8 cellular contexts compared by ENCODE assay signal in genomic region chr17:78722101-78722761, GRCh38. TPM values are rescaled to one million over a fixed set of nuclear protein-coding genes. Genes with fewer than 3 reads are reported as not detected.
DNase-seq lines count a peak whose midpoint lies in the region; ATAC-seq, FAIRE-seq and TF ChIP-seq lines count a peak whose summit lies in the region.

No MANE protein-coding gene starts in this region.

- H3K27me3 Mint-ChIP-seq in activated naive CD8-positive, alpha-beta T cell treated with anti-CD3 and anti-CD28 coated beads for 36 hours: no peaks in the 10 kb centered on the region

- no peak overlapping the region for H3K27ac ChIP-seq in HepG2 (ENCODE audit: extremely low read length, insufficient read depth, low read length)
- no peak overlapping the region for H3K27ac ChIP-seq in right lobe of liver
- H3K27ac ChIP-seq in aorta (ENCODE audit: low read depth in 1 of 2, low read length in 2 of 2): no peak overlapping the region

- TF ChIP-seq EP300 in HepG2 (IDR thresholded peaks at IDR 0.05; ENCODE audit: low read depth in 2 of 2, low read length in 2 of 2) (no peak), HepG2 (CRISPR knock-in tag; IDR thresholded peaks at IDR 0.05; ENCODE audit: borderline replicate concordance) (no peak)

- WGBS in HepG2 (ENCODE audit: low lambda C conversion rate): 91% methylated on average over 9 of the region's 9 CpGs
- 69% methylated on average over 5 of the region's 9 CpGs for WGBS in right lobe of liver (ENCODE audit: insufficient coverage, low coverage, low lambda C conversion rate, missing lambda C conversion rate)
- 50 to 67% methylated on average over 9 of the region's 9 CpGs for WGBS in aorta, 2 donors

- BruUV-seq in HepG2 (replicated peaks; lab: Mats Ljungman, UMichigan): no TSS peak

- H3K4me1 ChIP-seq in HepG2 (ENCODE audit: insufficient read depth, low read length) (peaks cover 80% of the 10 kb centered on the region), right lobe of liver (peaks cover 0 to 74% (median 18%) of the 10 kb centered on the region in 4 donors), aorta (ENCODE audit: control insufficient read depth in 1 of 2, insufficient read depth in 2 of 2, low read length in 2 of 2) (no peaks in the 10 kb centered on the region)

- no peaks in the 10 kb centered on the region for H3K36me3 ChIP-seq in HepG2 (replicated peaks in 1 of 2; ENCODE audit: control insufficient read depth in 1 of 2, insufficient read depth in 2 of 2, low read length in 2 of 2)
- H3K36me3 ChIP-seq in right lobe of liver: no peaks in the 10 kb centered on the region
- H3K36me3 ChIP-seq in aorta (ENCODE audit: control insufficient read depth in 1 of 2, insufficient read depth in 2 of 2, low read length in 1 of 2): no peaks in the 10 kb centered on the region

- peaks cover 89% of the 10 kb centered on the region for H3K4me1 Mint-ChIP-seq in activated naive CD8-positive, alpha-beta T cell treated with anti-CD3 and anti-CD28 coated beads for 36 hours

- H3K4me3 Mint-ChIP-seq in activated naive CD8-positive, alpha-beta T cell treated with anti-CD3 and anti-CD28 coated beads for 36 hours: no peak overlapping the region

- H4K20me1 ChIP-seq in HepG2 (ENCODE audit: insufficient read depth, low read length): peaks cover 65% of the 10 kb centered on the region

- no peak overlapping the region for H2AFZ ChIP-seq in HepG2 (ENCODE audit: low read length)

- TF ChIP-seq CTCF in HepG2 (CRISPR knock-in tag; IDR thresholded peaks at IDR 0.05) (no peak), right lobe of liver (IDR thresholded peaks at IDR 0.05) (no peak)

- TF ChIP-seq RAD21 in HepG2 (CRISPR knock-in tag; IDR thresholded peaks at IDR 0.05): no peak

- no peaks in the 10 kb centered on the region for H3K9me3 Mint-ChIP-seq in activated naive CD8-positive, alpha-beta T cell treated with anti-CD3 and anti-CD28 coated beads for 36 hours

- peak overlapping the region; percentile 77 for H3K27ac Mint-ChIP-seq in activated naive CD8-positive, alpha-beta T cell treated with anti-CD3 and anti-CD28 coated beads for 36 hours

- POLR2A ChIA-PET in HepG2 (lab: Yijun Ruan, JAX): interaction anchor here (0.9 kb wide), 1 partner anchor 29 kb away, joined by 3 read pairs; no protein-coding TSS in a partner anchor

- DNase-seq in HepG2 (ENCODE audit: low spot score) (no peak), right lobe of liver (no peak), medulla oblongata (ENCODE audit: extremely low spot score) (peak; percentile 58), aorta (peak in 1 of 2 donors; percentile 69), H4 (ENCODE audit: low spot score) (no peak)
- DNase-seq in activated naive CD8-positive, alpha-beta T cell treated with anti-CD3 and anti-CD28 coated beads for 36 hours: no peak

- CTCF ChIA-PET in HepG2 (lab: Yijun Ruan, JAX; ENCODE audit: low intra/inter-chr PET ratio, low total read pairs): no interaction called here

- no peak for FAIRE-seq in HepG2 (lab: Jason Lieb, UNC)

- TF ChIP-seq POLR2A in HepG2 (IDR thresholded peaks at IDR 0.05; ENCODE audit: insufficient read depth in 1 of 2, low read depth in 2 of 2, low read length in 2 of 2) (no peak), right lobe of liver (IDR thresholded peaks at IDR 0.05) (no peak)

- H3K4me2 ChIP-seq in HepG2 (ENCODE audit: low read depth, low read length): peak overlapping the region; percentile 68; the same call in 1 of the 2 replicates

- H3K36me3 Mint-ChIP-seq in activated naive CD8-positive, alpha-beta T cell treated with anti-CD3 and anti-CD28 coated beads for 36 hours: peaks cover 16% of the 10 kb centered on the region

- H3K27me3 ChIP-seq in HepG2 (ENCODE audit: control insufficient read depth in 1 of 2, insufficient read depth in 2 of 2, low read length in 2 of 2) (no peaks in the 10 kb centered on the region), right lobe of liver (no peaks in the 10 kb centered on the region), aorta (ENCODE audit: control insufficient read depth in 1 of 2, insufficient read depth in 2 of 2, low read length in 1 of 2) (no peaks in the 10 kb centered on the region)

- in situ Hi-C loops in HepG2 (cut with HindIII; ENCODE audit: extremely low pct_ligation_motif_present, low pct_unique_long_range_greater_than_20kb): no loop called here

- no peaks in the 10 kb centered on the region for H3K9me3 ChIP-seq in HepG2 (ENCODE audit: low read length)
- H3K9me3 ChIP-seq in right lobe of liver: no peaks in the 10 kb centered on the region
- no peaks in the 10 kb centered on the region for H3K9me3 ChIP-seq in aorta (ENCODE audit: control insufficient read depth, low read length)

- H3K4me3 ChIP-seq in HepG2 (replicated peaks in 1 of 3; ENCODE audit: insufficient read depth in 1 of 3, low read depth in 2 of 3, low read length in 3 of 3) (no peak overlapping the region; a peak in 1 of 6 replicates), right lobe of liver (no peak overlapping the region), aorta (ENCODE audit: low read length in 2 of 2) (no peak overlapping the region)

- intact Hi-C loops in HepG2 (cut with micrococcal nuclease; ENCODE audit: unreplicated experiment): no loop called here
- intact Hi-C loops in right lobe of liver (cut with DNase I): no loop called here
- intact Hi-C loops in aorta (cut with DNase I): no loop called here

- H3K79me2 ChIP-seq in HepG2 (ENCODE audit: insufficient read depth, low read length): peaks cover 53% of the 10 kb centered on the region

- no peak overlapping the region for H3K9ac ChIP-seq in HepG2 (ENCODE audit: insufficient read depth, low read depth, low read length)

- ATAC-seq in HepG2: no peak
- ATAC-seq in right lobe of liver: no peak
- peak; percentile 34 for ATAC-seq in aorta (ENCODE audit: low FRiP score)
- no peak for ATAC-seq in GM19463 (IDR thresholded peaks at IDR 0.05; ENCODE audit: unreplicated experiment)
- no peak for ATAC-seq in HG03571 (IDR thresholded peaks at IDR 0.05; ENCODE audit: unreplicated experiment)

TF ChIP-seq in HepG2, 621 proteins besides CTCF, POLR2A, EP300 and RAD21:
- TF ChIP-seq RBAK (CRISPR knock-in tag; IDR thresholded peaks at IDR 0.05) (no peak), JUN (CRISPR knock-in tag; IDR thresholded peaks at IDR 0.05) (no peak), XBP1 (CRISPR knock-in tag; IDR thresholded peaks at IDR 0.05) (no peak), ONECUT2 (CRISPR knock-in tag; IDR thresholded peaks at IDR 0.05) (no peak)

RNA-seq across cellular contexts. Expression of gene CYTH1, which starts 59.8 kb away (rescaled TPM):
- total RNA-seq in HepG2 (2016; rRNA removed; fragmentation: Illumina TruSeq; extraction: Trizol) (20.1 and 21.3 TPM in 2 replicates), right lobe of liver (10 to 100 TPM; 14.8 to 46.2 (median 28.8) TPM), aorta (10 to 100 TPM; 45.0 to 66.8 TPM)
- 4.6 and 4.8 TPM in 2 replicates for total RNA-seq in HepG2 (2016; cell fraction: cytosol; rRNA removed; fragmentation: Illumina TruSeq; extraction: Trizol; ENCODE audit: low read depth)
- total RNA-seq in HepG2 (2016; cell fraction: insoluble cytoplasmic fraction; rRNA removed; fragmentation: Illumina TruSeq; extraction: Trizol): 20.2 and 20.6 TPM in 2 replicates
- total RNA-seq in HepG2 (2016; cell fraction: membrane; rRNA removed; fragmentation: Illumina TruSeq; extraction: Trizol): 12.9 and 13.2 TPM in 2 replicates
- total RNA-seq in HepG2 (2016; cell fraction: nucleus; rRNA removed; fragmentation: Illumina TruSeq; extraction: Trizol): 21.3 and 24.7 TPM in 2 replicates
- polyA plus RNA-seq in HepG2 (2011; rRNA removed) (48.9 and 66.5 TPM in 2 replicates), aorta (10 to 100 TPM; 20.3 to 20.4 TPM)
- polyA plus RNA-seq in HepG2 (2011; cell fraction: cytosol; rRNA removed): 36.2 and 36.3 TPM in 2 replicates
- polyA plus RNA-seq in HepG2 (2011; cell fraction: nucleus; rRNA removed): 233 and 263 TPM in 2 replicates
- 33.2 and 38.1 TPM in 2 replicates for polyA plus RNA-seq in HepG2 (2012)
- 2.0 TPM in 2 replicates for polyA plus RNA-seq in HepG2 (2016; cell fraction: cytosol; fragmentation: Illumina TruSeq; extraction: Trizol; ENCODE audit: low read depth)
- 22.9 and 27.1 TPM in 2 replicates for polyA plus RNA-seq in HepG2 (2016; cell fraction: insoluble cytoplasmic fraction; fragmentation: Illumina TruSeq; extraction: Trizol; ENCODE audit: low read depth)
- 7.5 and 8.2 TPM in 2 replicates for polyA plus RNA-seq in HepG2 (2016; cell fraction: membrane; fragmentation: Illumina TruSeq; extraction: Trizol; ENCODE audit: low read depth)
- polyA plus RNA-seq in HepG2 (2016; cell fraction: nucleus; fragmentation: Illumina TruSeq; extraction: Trizol; ENCODE audit: insufficient read depth, low read depth): 48.3 and 49.0 TPM in 2 replicates
- polyA minus RNA-seq in HepG2 (2011; rRNA and poly(A)+ RNA removed; ENCODE audit: low replicate concordance): 20.1 and 43.0 TPM in 2 replicates
- 16.4 and 17.8 TPM in 2 replicates for polyA minus RNA-seq in HepG2 (2011; cell fraction: cytosol; rRNA and poly(A)+ RNA removed)
- polyA minus RNA-seq in HepG2 (2011; cell fraction: nucleus; rRNA and poly(A)+ RNA removed): 66.4 and 72.6 TPM in 2 replicates
- total RNA-seq in activated naive CD8-positive, alpha-beta T cell treated with anti-CD3 and anti-CD28 coated beads for 36 hours: 10 to 100 TPM; 88.9 to 89.6 TPM
- 8.0 and 9.7 TPM in 2 replicates for total RNA-seq in H4 (2014; rRNA removed; shearing (Covaris generic))
